Comparison of ENCODE assay signal across 8 cellular contexts in the genomic region with DNA sequence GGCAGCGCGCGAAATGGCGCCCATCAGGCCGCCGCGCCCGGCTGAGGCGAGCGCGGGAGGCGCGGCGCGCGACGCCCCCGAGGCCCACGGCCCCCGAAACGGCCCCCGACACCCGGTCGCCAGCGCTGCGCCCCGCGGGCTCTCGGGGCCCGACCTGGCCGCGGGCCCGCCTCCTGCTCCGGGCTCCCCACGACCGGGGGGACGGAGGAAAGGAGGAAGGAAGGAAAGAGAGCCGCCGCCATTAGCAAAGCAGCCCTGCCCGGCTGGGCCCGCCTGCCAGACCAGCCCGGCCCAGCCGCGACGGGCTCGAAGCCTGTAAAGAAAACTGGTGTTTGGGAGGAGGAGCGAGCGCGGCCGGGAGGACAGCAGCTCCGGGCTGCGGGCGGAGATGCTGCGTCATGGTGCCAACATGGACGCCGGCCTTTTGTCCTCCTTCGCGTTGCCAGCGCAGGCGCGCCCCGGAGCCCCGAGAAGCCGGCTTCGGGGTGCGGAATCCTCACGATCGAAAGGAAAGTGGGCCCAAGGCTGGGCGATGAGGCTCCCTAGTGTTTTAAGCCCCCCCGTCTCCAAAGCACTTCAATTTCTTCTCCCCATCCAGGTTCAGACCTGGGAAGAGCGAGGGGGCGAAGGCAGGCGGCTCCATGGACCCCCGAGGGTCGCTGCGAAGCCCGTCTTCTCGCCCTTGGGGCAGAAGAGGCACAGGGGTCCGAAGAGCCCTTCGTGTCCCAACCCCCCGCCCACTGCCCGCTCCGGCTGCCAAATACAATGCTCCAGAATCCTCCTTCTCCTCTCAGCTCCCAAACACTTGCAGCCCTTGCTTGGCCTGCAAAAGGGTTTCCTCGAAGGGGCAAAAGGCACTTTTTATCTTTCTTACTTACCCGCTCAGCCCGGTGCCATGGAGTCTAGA. TPM values are rescaled to one million over a fixed set of nuclear protein-coding genes. Genes with fewer than 3 reads are reported as not detected.
DNase-seq lines count a peak whose midpoint lies in the region; ATAC-seq, FAIRE-seq and TF ChIP-seq lines count a peak whose summit lies in the region.

No MANE protein-coding gene starts in this region.

- no peaks in the 10 kb centered on the region for H3K36me3 ChIP-seq in HepG2 (replicated peaks in 1 of 2; ENCODE audit: control insufficient read depth in 1 of 2, insufficient read depth in 2 of 2, low read length in 2 of 2)

- H4K20me1 ChIP-seq in HepG2 (ENCODE audit: insufficient read depth, low read length) = no peaks in the 10 kb centered on the region

- H3K4me1 ChIP-seq in HepG2 (ENCODE audit: insufficient read depth, low read length) = peaks cover 41% of the 10 kb centered on the region

- no peak overlapping the region for H2AFZ ChIP-seq in HepG2 (ENCODE audit: low read length)

- no peaks in the 10 kb centered on the region for H3K27me3 Mint-ChIP-seq in activated CD4-positive, alpha-beta T cell treated with anti-CD3 and anti-CD28 coated beads, Interleukin-2, amount 10 ng/mL, durations not matched to agents 7 days and 5 days

- no peak for FAIRE-seq in HepG2 (lab: Jason Lieb, UNC)

- peak overlapping the region; percentile 84 for H3K4me3 Mint-ChIP-seq in activated CD4-positive, alpha-beta T cell treated with anti-CD3 and anti-CD28 coated beads, Interleukin-2, amount 10 ng/mL, durations not matched to agents 7 days and 5 days

- peak in 1 of 2 experiments; percentile 12; a peak in 1 of 4 replicates for TF ChIP-seq EP300 in HepG2 (IDR thresholded peaks at IDR 0.05; ENCODE audit: low read depth in 2 of 2, low read length in 2 of 2)
- TF ChIP-seq EP300 in HepG2 (CRISPR knock-in tag; IDR thresholded peaks at IDR 0.05; ENCODE audit: borderline replicate concordance) = no peak

- peak in 1 of 2 experiments; percentile 77; a peak in 2 of 4 replicates for TF ChIP-seq POLR2A in HepG2 (IDR thresholded peaks at IDR 0.05; ENCODE audit: insufficient read depth in 1 of 2, low read depth in 2 of 2, low read length in 2 of 2)

- CTCF ChIA-PET in activated CD4-positive, alpha-beta T cell treated with anti-CD3 and anti-CD28 coated beads, Interleukin-2, amount 10 ng/mL, durations not matched to agents 7 days and 5 days (lab: Charles Lee) = interaction anchor here (0.6 to 40.9 kb wide), 4 partner anchors 1 to 672 kb away, joined by 3 to 1058 read pairs (median 530); a partner anchor contains a TSS
- CTCF ChIA-PET in HepG2 (lab: Yijun Ruan, JAX; ENCODE audit: low intra/inter-chr PET ratio, low total read pairs) = interaction anchor here (0.8 kb wide), 1 partner anchor 11 kb away, joined by 3 read pairs; no protein-coding TSS in a partner anchor

- H3K27me3 ChIP-seq in dorsolateral prefrontal cortex (no peaks in the 10 kb centered on the region), HepG2 (ENCODE audit: control insufficient read depth in 1 of 2, insufficient read depth in 2 of 2, low read length in 2 of 2) (no peaks in the 10 kb centered on the region; a peak in 1 of 5 replicates)

- POLR2A ChIA-PET in activated CD4-positive, alpha-beta T cell treated with anti-CD3 and anti-CD28 coated beads, Interleukin-2, amount 10 ng/mL, durations not matched to agents 7 days and 5 days (lab: Charles Lee) = interaction anchor here (0.6 to 2.6 kb wide), 6 partner anchors 9 to 88 kb away, joined by 3 to 10 read pairs (median 4); a partner anchor contains a TSS
- POLR2A ChIA-PET in HepG2 (lab: Yijun Ruan, JAX) = interaction anchor here (0.8 to 14.5 kb wide), 13 partner anchors 4 to 174 kb away, joined by 3 to 393 read pairs (median 4); a partner anchor contains a TSS

- no peak; the same call in none of the 2 replicates for TF ChIP-seq RAD21 in HepG2 (CRISPR knock-in tag; IDR thresholded peaks at IDR 0.05)

- intact Hi-C loops in dorsolateral prefrontal cortex (cut with DNase I) = loop anchor here in 1 of 2 donors (10.0 kb wide), 1 partner anchor 224 kb away; a partner anchor contains a TSS
- intact Hi-C loops in HepG2 (cut with micrococcal nuclease; ENCODE audit: unreplicated experiment) = no loop called here

- TF ChIP-seq CTCF in dorsolateral prefrontal cortex (IDR thresholded peaks at IDR 0.05 in 54 of 56, conservative IDR thresholded peaks at IDR 0.05 in 2 of 56; ENCODE audit: low read depth in 1 of 56, partially characterized antibody in 56 of 56) (no peak), HepG2 (CRISPR knock-in tag; IDR thresholded peaks at IDR 0.05) (no peak)

- peak; percentile 42 to 60 for DNase-seq in NCI-H2081 (lab: John Stamatoyannopoulos, UW)
- DNase-seq in NCI-H2081 treated with DMSO at 0.1 percent for 48 hours (lab: John Stamatoyannopoulos, UW) = no peak
- DNase-seq in NCI-H2171 treated with DMSO at 0.1 percent for 48 hours (lab: John Stamatoyannopoulos, UW) = peak; percentile 63
- peak; percentile 72 for DNase-seq in activated CD4-positive, alpha-beta T cell treated with anti-CD3 and anti-CD28 coated beads, Interleukin-2, amount 10 ng/mL, durations not matched to agents 7 days and 5 days
- peak; percentile 64 to 84 (median 76) for DNase-seq in dorsolateral prefrontal cortex
- DNase-seq in HepG2 (ENCODE audit: low spot score) = no peak
- peak; percentile 64 to 66 for DNase-seq in stimulated activated CD4-positive, alpha-beta T cell treated with anti-CD3 and anti-CD28 coated beads, Interleukin-4, amount 100 ng/mL, for 4 hours

- peak overlapping the region; percentile 53 to 92 (median 77) for H3K4me3 ChIP-seq in dorsolateral prefrontal cortex
- peak overlapping the region; percentile 71 to 80 (median 79) for H3K4me3 ChIP-seq in HepG2 (replicated peaks in 1 of 3; ENCODE audit: insufficient read depth in 1 of 3, low read depth in 2 of 3, low read length in 3 of 3)

- no TSS peak for BruUV-seq in HepG2 (replicated peaks; lab: Mats Ljungman, UMichigan)

- no peak for ATAC-seq in HepG2
- no peak for ATAC-seq in HG03135 (IDR thresholded peaks at IDR 0.05; ENCODE audit: unreplicated experiment)

- in situ Hi-C loops in HepG2 (cut with HindIII; ENCODE audit: extremely low pct_ligation_motif_present, low pct_unique_long_range_greater_than_20kb) = no loop called here

- H3K4me2 ChIP-seq in HepG2 (ENCODE audit: low read depth, low read length) = peak overlapping the region; percentile 96

- H3K9me3 ChIP-seq in HepG2 (ENCODE audit: low read length) = no peaks in the 10 kb centered on the region

- H3K4me1 Mint-ChIP-seq in activated CD4-positive, alpha-beta T cell treated with anti-CD3 and anti-CD28 coated beads, Interleukin-2, amount 10 ng/mL, durations not matched to agents 7 days and 5 days = peaks cover 23% of the 10 kb centered on the region

- H3K9me3 Mint-ChIP-seq in activated CD4-positive, alpha-beta T cell treated with anti-CD3 and anti-CD28 coated beads, Interleukin-2, amount 10 ng/mL, durations not matched to agents 7 days and 5 days = no peaks in the 10 kb centered on the region

- H3K27ac ChIP-seq in dorsolateral prefrontal cortex (peak overlapping the region; percentile 99 to 100 (median 100)), HepG2 (ENCODE audit: extremely low read length, insufficient read depth, low read length) (peak overlapping the region; percentile 99)

- under 1% methylated on average over 24 of the region's 86 CpGs for WGBS in HepG2 (ENCODE audit: low lambda C conversion rate)

- H3K79me2 ChIP-seq in HepG2 (ENCODE audit: insufficient read depth, low read length) = peaks cover 61% of the 10 kb centered on the region

- peak overlapping the region; percentile 98 for H3K9ac ChIP-seq in HepG2 (ENCODE audit: insufficient read depth, low read depth, low read length)

- H3K36me3 Mint-ChIP-seq in activated CD4-positive, alpha-beta T cell treated with anti-CD3 and anti-CD28 coated beads, Interleukin-2, amount 10 ng/mL, durations not matched to agents 7 days and 5 days (ENCODE audit: low read depth) = peaks cover 42% of the 10 kb centered on the region

- peak overlapping the region; percentile 98 for H3K27ac Mint-ChIP-seq in activated CD4-positive, alpha-beta T cell treated with anti-CD3 and anti-CD28 coated beads, Interleukin-2, amount 10 ng/mL, durations not matched to agents 7 days and 5 days

RNA-seq across cellular contexts. Expression of a gene that starts 2.9 kb away (rescaled TPM):
- total RNA-seq in activated CD4-positive, alpha-beta T cell treated with anti-CD3 and anti-CD28 coated beads, Interleukin-2, amount 10 ng/mL, durations not matched to agents 7 days and 5 days = 10 to 100 TPM; 32.6 to 34.1 TPM
- total RNA-seq in dorsolateral prefrontal cortex (10 to 100 TPM; 15.5 to 29.9 (median 23.0) TPM), HepG2 (2016; rRNA removed; fragmentation: Illumina TruSeq; extraction: Trizol) (1.4 and 1.8 TPM in 2 replicates)
- 0.40 and 0.44 TPM in 2 replicates for total RNA-seq in HepG2 (2016; cell fraction: cytosol; rRNA removed; fragmentation: Illumina TruSeq; extraction: Trizol; ENCODE audit: low read depth)
- 1.3 TPM in 2 replicates for total RNA-seq in HepG2 (2016; cell fraction: insoluble cytoplasmic fraction; rRNA removed; fragmentation: Illumina TruSeq; extraction: Trizol)
- total RNA-seq in HepG2 (2016; cell fraction: membrane; rRNA removed; fragmentation: Illumina TruSeq; extraction: Trizol) = 1.3 and 1.4 TPM in 2 replicates
- total RNA-seq in HepG2 (2016; cell fraction: nucleus; rRNA removed; fragmentation: Illumina TruSeq; extraction: Trizol) = 2.7 and 3.3 TPM in 2 replicates
- polyA plus RNA-seq in HepG2 (2011; rRNA removed) = 1.1 and 1.3 TPM in 2 replicates
- 0.43 and 0.51 TPM in 2 replicates for polyA plus RNA-seq in HepG2 (2011; cell fraction: cytosol; rRNA removed)
- 9.3 TPM in 2 replicates for polyA plus RNA-seq in HepG2 (2011; cell fraction: nucleus; rRNA removed)
- 4.2 and 6.2 TPM in 2 replicates for polyA plus RNA-seq in HepG2 (2012)
- polyA plus RNA-seq in HepG2 (2016; cell fraction: cytosol; fragmentation: Illumina TruSeq; extraction: Trizol; ENCODE audit: low read depth) = 0.32 and 0.34 TPM in 2 replicates
- 2.6 and 3.8 TPM in 2 replicates for polyA plus RNA-seq in HepG2 (2016; cell fraction: insoluble cytoplasmic fraction; fragmentation: Illumina TruSeq; extraction: Trizol; ENCODE audit: low read depth)
- 0.70 and 0.76 TPM in 2 replicates for polyA plus RNA-seq in HepG2 (2016; cell fraction: membrane; fragmentation: Illumina TruSeq; extraction: Trizol; ENCODE audit: low read depth)
- polyA plus RNA-seq in HepG2 (2016; cell fraction: nucleus; fragmentation: Illumina TruSeq; extraction: Trizol; ENCODE audit: insufficient read depth, low read depth) = 16.0 and 18.9 TPM in 2 replicates
- polyA minus RNA-seq in HepG2 (2011; rRNA and poly(A)+ RNA removed; ENCODE audit: low replicate concordance) = 2.1 and 4.2 TPM in 2 replicates
- 1.8 and 2.5 TPM in 2 replicates for polyA minus RNA-seq in HepG2 (2011; cell fraction: cytosol; rRNA and poly(A)+ RNA removed)
- polyA minus RNA-seq in HepG2 (2011; cell fraction: nucleus; rRNA and poly(A)+ RNA removed) = 3.6 and 4.4 TPM in 2 replicates

RNA-seq across cellular contexts. Expression of a gene that starts 7.5 kb away (rescaled TPM):
- total RNA-seq in activated CD4-positive, alpha-beta T cell treated with anti-CD3 and anti-CD28 coated beads, Interleukin-2, amount 10 ng/mL, durations not matched to agents 7 days and 5 days = 100 to 1,000 TPM; 132 to 148 TPM
- total RNA-seq in dorsolateral prefrontal cortex = 10 to 100 TPM; 18.1 to 42.5 (median 27.4) TPM
- 11.0 and 14.6 TPM in 2 replicates for total RNA-seq in HepG2 (2016; rRNA removed; fragmentation: Illumina TruSeq; extraction: Trizol)
- total RNA-seq in HepG2 (2016; cell fraction: cytosol; rRNA removed; fragmentation: Illumina TruSeq; extraction: Trizol; ENCODE audit: low read depth) = 10.8 and 12.5 TPM in 2 replicates
- 9.8 and 14.8 TPM in 2 replicates for total RNA-seq in HepG2 (2016; cell fraction: insoluble cytoplasmic fraction; rRNA removed; fragmentation: Illumina TruSeq; extraction: Trizol)
- 18.2 and 24.9 TPM in 2 replicates for total RNA-seq in HepG2 (2016; cell fraction: membrane; rRNA removed; fragmentation: Illumina TruSeq; extraction: Trizol)
- 14.1 and 17.3 TPM in 2 replicates for total RNA-seq in HepG2 (2016; cell fraction: nucleus; rRNA removed; fragmentation: Illumina TruSeq; extraction: Trizol)
- polyA plus RNA-seq in HepG2 (2011; rRNA removed) = 31.3 and 32.2 TPM in 2 replicates
- 28.4 and 38.7 TPM in 2 replicates for polyA plus RNA-seq in HepG2 (2011; cell fraction: cytosol; rRNA removed)
- polyA plus RNA-seq in HepG2 (2011; cell fraction: nucleus; rRNA removed) = 37.5 and 40.2 TPM in 2 replicates
- 10.8 and 12.9 TPM in 2 replicates for polyA plus RNA-seq in HepG2 (2012)
- polyA plus RNA-seq in HepG2 (2016; cell fraction: cytosol; fragmentation: Illumina TruSeq; extraction: Trizol; ENCODE audit: low read depth) = 19.8 and 23.7 TPM in 2 replicates
- 19.7 and 25.0 TPM in 2 replicates for polyA plus RNA-seq in HepG2 (2016; cell fraction: insoluble cytoplasmic fraction; fragmentation: Illumina TruSeq; extraction: Trizol; ENCODE audit: low read depth)
- polyA plus RNA-seq in HepG2 (2016; cell fraction: membrane; fragmentation: Illumina TruSeq; extraction: Trizol; ENCODE audit: low read depth) = 27.0 and 27.4 TPM in 2 replicates
- 24.9 and 31.1 TPM in 2 replicates for polyA plus RNA-seq in HepG2 (2016; cell fraction: nucleus; fragmentation: Illumina TruSeq; extraction: Trizol; ENCODE audit: insufficient read depth, low read depth)
- 46.1 and 174 TPM in 2 replicates for polyA minus RNA-seq in HepG2 (2011; rRNA and poly(A)+ RNA removed; ENCODE audit: low replicate concordance)
- 32.2 and 38.9 TPM in 2 replicates for polyA minus RNA-seq in HepG2 (2011; cell fraction: cytosol; rRNA and poly(A)+ RNA removed)
- polyA minus RNA-seq in HepG2 (2011; cell fraction: nucleus; rRNA and poly(A)+ RNA removed) = 32.4 and 35.6 TPM in 2 replicates

RNA-seq across cellular contexts. Expression of a gene that starts 57.7 kb away (rescaled TPM):
- total RNA-seq in activated CD4-positive, alpha-beta T cell treated with anti-CD3 and anti-CD28 coated beads, Interleukin-2, amount 10 ng/mL, durations not matched to agents 7 days and 5 days = not detected
- under 1 TPM in 19 of 120 experiments, not detected in 101; 0.29 to 0.94 (median 0.41) TPM for total RNA-seq in dorsolateral prefrontal cortex
- 120 and 138 TPM in 2 replicates for total RNA-seq in HepG2 (2016; rRNA removed; fragmentation: Illumina TruSeq; extraction: Trizol)
- 101 and 114 TPM in 2 replicates for total RNA-seq in HepG2 (2016; cell fraction: cytosol; rRNA removed; fragmentation: Illumina TruSeq; extraction: Trizol; ENCODE audit: low read depth)
- total RNA-seq in HepG2 (2016; cell fraction: insoluble cytoplasmic fraction; rRNA removed; fragmentation: Illumina TruSeq; extraction: Trizol) = 120 and 121 TPM in 2 replicates
- total RNA-seq in HepG2 (2016; cell fraction: membrane; rRNA removed; fragmentation: Illumina TruSeq; extraction: Trizol) = 212 and 224 TPM in 2 replicates
- total RNA-seq in HepG2 (2016; cell fraction: nucleus; rRNA removed; fragmentation: Illumina TruSeq; extraction: Trizol) = 62.9 and 70.7 TPM in 2 replicates
- 195 and 197 TPM in 2 replicates for polyA plus RNA-seq in HepG2 (2011; rRNA removed)
- polyA plus RNA-seq in HepG2 (2011; cell fraction: cytosol; rRNA removed) = 257 and 265 TPM in 2 replicates
- 119 and 130 TPM in 2 replicates for polyA plus RNA-seq in HepG2 (2011; cell fraction: nucleus; rRNA removed)
- 157 and 186 TPM in 2 replicates for polyA plus RNA-seq in HepG2 (2012)
- 191 and 212 TPM in 2 replicates for polyA plus RNA-seq in HepG2 (2016; cell fraction: cytosol; fragmentation: Illumina TruSeq; extraction: Trizol; ENCODE audit: low read depth)
- polyA plus RNA-seq in HepG2 (2016; cell fraction: insoluble cytoplasmic fraction; fragmentation: Illumina TruSeq; extraction: Trizol; ENCODE audit: low read depth) = 130 and 165 TPM in 2 replicates
- polyA plus RNA-seq in HepG2 (2016; cell fraction: membrane; fragmentation: Illumina TruSeq; extraction: Trizol; ENCODE audit: low read depth) = 312 and 339 TPM in 2 replicates
- 122 and 126 TPM in 2 replicates for polyA plus RNA-seq in HepG2 (2016; cell fraction: nucleus; fragmentation: Illumina TruSeq; extraction: Trizol; ENCODE audit: insufficient read depth, low read depth)
- polyA minus RNA-seq in HepG2 (2011; rRNA and poly(A)+ RNA removed; ENCODE audit: low replicate concordance) = 5.0 and 114 TPM in 2 replicates
- polyA minus RNA-seq in HepG2 (2011; cell fraction: cytosol; rRNA and poly(A)+ RNA removed) = 74.4 and 100 TPM in 2 replicates
- 56.0 and 68.5 TPM in 2 replicates for polyA minus RNA-seq in HepG2 (2011; cell fraction: nucleus; rRNA and poly(A)+ RNA removed)

Comparison
In these comparisons a context has a peak if more than half of its experiments do, and no peak if none do; other contexts are left out.
1. DNase-seq: peak in NCI-H2081 (2 of 2), NCI-H2171 treated with DMSO at 0.1 percent for 48 hours (single experiment), activated CD4-positive, alpha-beta T cell treated with anti-CD3 and anti-CD28 coated beads, Interleukin-2, amount 10 ng/mL, durations not matched to agents 7 days and 5 days (single experiment), dorsolateral prefrontal cortex (10 of 10) and stimulated activated CD4-positive, alpha-beta T cell treated with anti-CD3 and anti-CD28 coated beads, Interleukin-4, amount 100 ng/mL, for 4 hours (2 of 2); none in NCI-H2081 treated with DMSO at 0.1 percent for 48 hours (single experiment) and HepG2 (single experiment).
2. RNA of a gene that starts 57.7 kb away (total RNA-seq): 62.9 to 224 TPM in HepG2; 0.29 to 0.94 TPM in dorsolateral prefrontal cortex and not detected in activated CD4-positive, alpha-beta T cell treated with anti-CD3 and anti-CD28 coated beads, Interleukin-2, amount 10 ng/mL, durations not matched to agents 7 days and 5 days; every median in the first group is over 10 times any median in the second.